ENCODE assay signal across 17 cellular contexts in the genomic region with DNA sequence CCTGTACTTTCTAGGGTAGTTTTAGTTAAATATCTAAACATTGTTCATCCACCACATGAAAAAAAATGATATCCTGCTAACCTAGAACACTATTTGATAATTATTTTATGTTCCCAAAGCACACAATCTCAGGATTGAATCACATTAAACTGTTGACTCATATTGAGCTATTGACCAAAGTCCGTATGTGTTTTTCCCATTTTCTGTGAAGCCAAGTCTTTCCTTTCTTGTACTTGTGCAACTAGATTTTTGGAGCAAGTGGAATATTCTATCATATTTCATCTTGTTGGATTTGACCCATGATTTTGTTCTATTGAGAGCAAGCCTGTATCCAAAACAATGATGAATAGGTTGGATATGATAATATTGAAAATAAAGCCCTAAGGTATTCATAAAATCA.
DNase-seq lines count a peak whose midpoint lies in the region; ATAC-seq and TF ChIP-seq lines count a peak whose summit lies in the region.
"Had no signal": no experiment of that assay in that cellular context is flagged by ENCODE, and none has a peak within 500 bp of the region (broad histone marks: within the 10 kb centered on the region; RNA-seq: fewer than 3 reads in every experiment).

No MANE protein-coding gene starts in this region.

- CTCF ChIA-PET in CD8-positive, alpha-beta memory T cell (lab: Charles Lee): no interaction called here

- no peaks in the 10 kb centered on the region for H3K27me3 Mint-ChIP-seq in progenitor cell of endocrine pancreas
- no peaks in the 10 kb centered on the region for H3K27me3 Mint-ChIP-seq in CD8-positive, alpha-beta memory T cell

- H3K27me3 ChIP-seq in aorta (ENCODE audit: control insufficient read depth in 1 of 2, insufficient read depth in 2 of 2, low read length in 1 of 2): no peaks in the 10 kb centered on the region
- no peaks in the 10 kb centered on the region for H3K27me3 ChIP-seq in CD8-positive, alpha-beta memory T cell (ENCODE audit: insufficient read depth, low read length, poor library complexity, severe bottlenecking)

- H3K27ac ChIP-seq in aorta (ENCODE audit: low read depth in 1 of 2, low read length in 2 of 2): no peak overlapping the region
- no peak overlapping the region for H3K27ac ChIP-seq in CD8-positive, alpha-beta memory T cell (ENCODE audit: low read depth, low read length)
- H3K27ac ChIP-seq: SK-N-MC had no signal

- ATAC-seq in mucosa of descending colon (peak; percentile 88), aorta (ENCODE audit: low FRiP score) (peak; percentile 85)
- ATAC-seq: GM12878, GM23338 had no signal

- H3K4me3 Mint-ChIP-seq in progenitor cell of endocrine pancreas (ENCODE audit: low read depth): no peak overlapping the region
- H3K4me3 Mint-ChIP-seq in CD8-positive, alpha-beta memory T cell: no peak overlapping the region
- H3K4me3 Mint-ChIP-seq: GM23338 had no signal

- DNase-seq in LHCN-M2 (ENCODE audit: low read depth): peak; percentile 21
- DNase-seq in fibroblast of gingiva (ENCODE audit: low read depth): peak; percentile 28
- DNase-seq in mucosa of descending colon: no peak
- no peak for DNase-seq in aorta
- DNase-seq in progenitor cell of endocrine pancreas (ENCODE audit: low spot score, unreplicated experiment): no peak
- no peak for DNase-seq in GM13977 (ENCODE audit: low spot score)
- no peak for DNase-seq in CD8-positive, alpha-beta memory T cell
- DNase-seq: ACHN; C1 segment of cervical spinal cord; MV-4-11; NCI-H1694 treated with DMSO at 0.1 percent for 48 hours; NCI-H748 treated with DMSO at 0.1 percent for 48 hours; NK-92 treated with Interleukin-12 subunit alpha and Interleukin-12 subunit beta, amount 100 ng/mL, for 24 hours; SHP77 had no signal

- H3K4me1 ChIP-seq in mucosa of descending colon (ENCODE audit: low read depth) (peaks cover 18% of the 10 kb centered on the region), aorta (ENCODE audit: control insufficient read depth in 1 of 2, insufficient read depth in 2 of 2, low read length in 2 of 2) (peaks cover 3% of the 10 kb centered on the region in 2 donors)
- H3K4me1 ChIP-seq in CD8-positive, alpha-beta memory T cell (ENCODE audit: insufficient read depth, low read length): no peaks in the 10 kb centered on the region

- 85 to 89% methylated on average over 1 of the region's 1 CpG for WGBS in aorta, 2 donors

- intact Hi-C loops in mucosa of descending colon (cut with DNase I, micrococcal nuclease) (no loop called here), aorta (cut with DNase I) (loop anchor here in 1 of 2 donors (5.0 kb wide), 1 partner anchor 153 kb away; no protein-coding TSS in a partner anchor)

- no peak for TF ChIP-seq CTCF in mucosa of descending colon (IDR thresholded peaks at IDR 0.05)
- no peak for TF ChIP-seq CTCF in progenitor cell of endocrine pancreas (IDR thresholded peaks at IDR 0.05; ENCODE audit: unreplicated experiment)
- no peak for TF ChIP-seq CTCF in GM13977 (IDR thresholded peaks at IDR 0.05; ENCODE audit: extremely low read depth, insufficient read depth, missing control alignments)

- H3K9me3 Mint-ChIP-seq in progenitor cell of endocrine pancreas (ENCODE audit: low read depth): no peaks in the 10 kb centered on the region
- H3K9me3 Mint-ChIP-seq in CD8-positive, alpha-beta memory T cell: no peaks in the 10 kb centered on the region
- H3K9me3 Mint-ChIP-seq: GM23338 had no signal

- peaks cover 18% of the 10 kb centered on the region for H3K4me1 Mint-ChIP-seq in progenitor cell of endocrine pancreas (ENCODE audit: low read depth)
- H3K4me1 Mint-ChIP-seq in CD8-positive, alpha-beta memory T cell: no peaks in the 10 kb centered on the region

- H3K4me3 ChIP-seq in mucosa of descending colon: no peak overlapping the region
- no peak overlapping the region for H3K4me3 ChIP-seq in aorta (ENCODE audit: low read length in 2 of 2)
- H3K4me3 ChIP-seq in CD8-positive, alpha-beta memory T cell (ENCODE audit: low read length): no peak overlapping the region
- H3K4me3 ChIP-seq: GM12878, GM23338, SK-N-MC had no signal

- in situ Hi-C loops in GM13977 (cut with MboI; ENCODE audit: low pct_unique_long_range_greater_than_20kb, low sequenced_read_pairs, unreplicated experiment): no loop called here

- H3K27ac Mint-ChIP-seq in progenitor cell of endocrine pancreas: no peak overlapping the region
- no peak overlapping the region for H3K27ac Mint-ChIP-seq in CD8-positive, alpha-beta memory T cell
- H3K27ac Mint-ChIP-seq: GM23338 had no signal

- H3K9me3 ChIP-seq in mucosa of descending colon: no peaks in the 10 kb centered on the region
- no peaks in the 10 kb centered on the region for H3K9me3 ChIP-seq in aorta (ENCODE audit: control insufficient read depth, low read length)
- no peaks in the 10 kb centered on the region for H3K9me3 ChIP-seq in CD8-positive, alpha-beta memory T cell (ENCODE audit: low read length)

- POLR2A ChIA-PET in CD8-positive, alpha-beta memory T cell (lab: Charles Lee): no interaction called here

- H3K36me3 ChIP-seq in mucosa of descending colon (ENCODE audit: low read depth) (no peaks in the 10 kb centered on the region), aorta (ENCODE audit: control insufficient read depth in 1 of 2, insufficient read depth in 2 of 2, low read length in 1 of 2) (no peaks in the 10 kb centered on the region)
- no peaks in the 10 kb centered on the region for H3K36me3 ChIP-seq in CD8-positive, alpha-beta memory T cell (ENCODE audit: insufficient read depth, low read length)

- H3K36me3 Mint-ChIP-seq in progenitor cell of endocrine pancreas (ENCODE audit: insufficient read depth): no peaks in the 10 kb centered on the region
- H3K36me3 Mint-ChIP-seq in CD8-positive, alpha-beta memory T cell: peaks cover 0 to 3% (median 0%) of the 10 kb centered on the region in 3 donors

Comparison
In these comparisons a context has a peak if more than half of its experiments do, and no peak if none do; other contexts are left out.
1. DNase-seq: peak in LHCN-M2 (single experiment) and fibroblast of gingiva (single experiment); none in mucosa of descending colon (0 of 3), aorta (0 of 2), progenitor cell of endocrine pancreas (single experiment), GM13977 (single experiment) and CD8-positive, alpha-beta memory T cell (0 of 5).